In genomic region chr4:87409420-87409939, GRCh38 we compare ENCODE assay signal across 1 cellular context.
TF ChIP-seq lines count a peak whose summit lies in the region.

No MANE protein-coding gene starts in this region.

TF ChIP-seq in HepG2, 621 proteins besides CTCF, POLR2A, EP300 and RAD21 (continued from another document):
- TF ChIP-seq CEBPG (CRISPR knock-in tag; IDR thresholded peaks at IDR 0.05) (peak; percentile 57), ZBTB8A (CRISPR knock-in tag; IDR thresholded peaks at IDR 0.05; ENCODE audit: borderline replicate concordance, low read depth) (no peak), ZNF619 (CRISPR knock-in tag; IDR thresholded peaks at IDR 0.05) (no peak), KLF9 (CRISPR knock-in tag; IDR thresholded peaks at IDR 0.05; ENCODE audit: low read depth) (no peak), MLX (CRISPR knock-in tag; IDR thresholded peaks at IDR 0.05) (0 out of 2 replicates have a peak, but pooled peaks have one; percentile 18), NCOA2 (CRISPR knock-in tag; IDR thresholded peaks at IDR 0.05) (peak; percentile 81), MAFK (conservative IDR thresholded peaks at IDR 0.05 in 1 of 2, IDR thresholded peaks at IDR 0.05 in 1 of 2; ENCODE audit: low read length in 2 of 2) (no peak), THYN1 (CRISPR knock-in tag; IDR thresholded peaks at IDR 0.05; ENCODE audit: borderline replicate concordance, low read depth) (no peak), MTF1 (CRISPR knock-in tag; IDR thresholded peaks at IDR 0.05) (no peak), ZNF124 (CRISPR knock-in tag; IDR thresholded peaks at IDR 0.05) (peak; percentile 79; the same call in 1 of the 2 replicates), PHF21A (CRISPR knock-in tag; IDR thresholded peaks at IDR 0.05) (no peak), ONECUT2 (CRISPR knock-in tag; IDR thresholded peaks at IDR 0.05) (peak; percentile 12; the same call in 1 of the 2 replicates), KDM4B (CRISPR knock-in tag; IDR thresholded peaks at IDR 0.05) (no peak), ZNF557 (CRISPR knock-in tag; IDR thresholded peaks at IDR 0.05) (0 out of 2 replicates have a peak, but pooled peaks have one; percentile 37), ZNF589 (CRISPR knock-in tag; conservative IDR thresholded peaks at IDR 0.05) (peak; percentile 18; the same call in 1 of the 2 replicates), SMAD9 (CRISPR knock-in tag; IDR thresholded peaks at IDR 0.05) (no peak), HNRNPK (IDR thresholded peaks at IDR 0.05; ENCODE audit: low read depth, low read length, poor library complexity, severe bottlenecking) (peak; percentile 60), NFE2L2 (IDR thresholded peaks at IDR 0.05; ENCODE audit: low read length) (no peak)
